In genomic region chr6:149964243-149965190, GRCh38 we compare ENCODE assay signal across 8 cellular contexts. TPM values are rescaled to one million over a fixed set of nuclear protein-coding genes. Genes with fewer than 3 reads are reported as not detected.
DNase-seq lines count a peak whose midpoint lies in the region; ATAC-seq, FAIRE-seq and TF ChIP-seq lines count a peak whose summit lies in the region.

No MANE protein-coding gene starts in this region.

- no peak overlapping the region for H3K9ac ChIP-seq in SK-N-SH

- H3K4me3 ChIP-seq in SK-N-SH (ENCODE audit: low read depth in 2 of 2, low read length in 1 of 2): peak overlapping the region; percentile 23 to 30; a peak in 3 of 4 replicates
- peak overlapping the region; percentile 66 for H3K4me3 ChIP-seq in naive thymus-derived CD4-positive, alpha-beta T cell (ENCODE audit: low read length)

- DNase-seq in GM12891 (ENCODE audit: insufficient read length, low spot score) (peak; percentile 35), SK-N-SH (peak; percentile 50), HEK293T (ENCODE audit: extremely low spot score) (no peak), SIG-M5 (lab: John Stamatoyannopoulos, UW) (no peak), UCSD-AML1 (lab: John Stamatoyannopoulos, UW; ENCODE audit: unreplicated experiment) (no peak)
- peak in 1 of 3 experiments; percentile 33 for DNase-seq in effector memory CD8-positive, alpha-beta T cell
- peak in 4 of 9 donors; percentile 31 to 37 (median 34) for DNase-seq in naive thymus-derived CD4-positive, alpha-beta T cell

- CTCF ChIA-PET in SK-N-SH (lab: Yijun Ruan, JAX) (no interaction called here), HEK293T (lab: Yijun Ruan, JAX) (interaction anchor here (1.0 kb wide), 1 partner anchor 43 kb away, joined by 3 read pairs; no protein-coding TSS in a partner anchor)
- CTCF ChIA-PET in naive thymus-derived CD4-positive, alpha-beta T cell (lab: Charles Lee): interaction anchor here (0.9 kb wide), 2 partner anchors 13 to 115 kb away, joined by 3 to 5 read pairs; no protein-coding TSS in a partner anchor

- peaks cover 58% of the 10 kb centered on the region for H3K27me3 ChIP-seq in SK-N-SH (ENCODE audit: insufficient read depth)
- peaks cover 12 to 36% of the 10 kb centered on the region in 2 donors for H3K27me3 ChIP-seq in naive thymus-derived CD4-positive, alpha-beta T cell (ENCODE audit: control insufficient read depth in 2 of 2, insufficient read depth in 2 of 2, low read length in 2 of 2)

- TF ChIP-seq EP300 in SK-N-SH (IDR thresholded peaks at IDR 0.05; ENCODE audit: borderline replicate concordance in 1 of 2, low read depth in 1 of 2, low read length in 1 of 2): no peak

- intact Hi-C loops in naive thymus-derived CD4-positive, alpha-beta T cell (cut with micrococcal nuclease): loop anchor here (1.0 to 2.0 kb wide), 3 partner anchors 26 to 52 kb away; no protein-coding TSS in a partner anchor

- no peaks in the 10 kb centered on the region for H3K36me3 ChIP-seq in SK-N-SH (replicated peaks in 1 of 2; ENCODE audit: control insufficient read depth in 1 of 2, insufficient read depth in 2 of 2, low read length in 1 of 2)
- H3K36me3 ChIP-seq in naive thymus-derived CD4-positive, alpha-beta T cell (ENCODE audit: control insufficient read depth in 2 of 3, insufficient read depth in 3 of 3, low read length in 3 of 3): no peaks in the 10 kb centered on the region

- H3K27ac ChIP-seq in SK-N-SH (ENCODE audit: low read depth in 2 of 2, low read length in 1 of 2): no peak overlapping the region
- no peak overlapping the region for H3K27ac ChIP-seq in naive thymus-derived CD4-positive, alpha-beta T cell (ENCODE audit: low read depth, low read length)

- peaks cover 87 to 96% of the 10 kb centered on the region in 2 donors for H3K27me3 Mint-ChIP-seq in effector memory CD8-positive, alpha-beta T cell
- H3K27me3 Mint-ChIP-seq in naive thymus-derived CD4-positive, alpha-beta T cell: peaks cover 75 to 90% (median 87%) of the 10 kb centered on the region in 5 donors

- 0 out of 2 replicates have a peak overlapping the region, but pooled peaks have one; percentile 41 for H2AFZ ChIP-seq in SK-N-SH (ENCODE audit: low read depth)

- H4K20me1 ChIP-seq in SK-N-SH (ENCODE audit: insufficient read depth): no peaks in the 10 kb centered on the region

- H3K9me3 ChIP-seq in SK-N-SH: no peaks in the 10 kb centered on the region
- H3K9me3 ChIP-seq in naive thymus-derived CD4-positive, alpha-beta T cell (ENCODE audit: control insufficient read depth in 2 of 3, low read length in 3 of 3): no peaks in the 10 kb centered on the region

- no peaks in the 10 kb centered on the region for H3K79me2 ChIP-seq in SK-N-SH (ENCODE audit: insufficient read depth)

- peaks cover 27 to 30% of the 10 kb centered on the region in 2 donors for H3K4me1 Mint-ChIP-seq in effector memory CD8-positive, alpha-beta T cell (ENCODE audit: low read depth in 2 of 2)
- peaks cover 14 to 28% (median 23%) of the 10 kb centered on the region in 7 donors for H3K4me1 Mint-ChIP-seq in naive thymus-derived CD4-positive, alpha-beta T cell

- H3K4me3 Mint-ChIP-seq in effector memory CD8-positive, alpha-beta T cell: peak overlapping the region; percentile 86 to 92
- H3K4me3 Mint-ChIP-seq in naive thymus-derived CD4-positive, alpha-beta T cell: peak overlapping the region; percentile 88 to 97 (median 92)

- H3K9me2 ChIP-seq in SK-N-SH: no peaks in the 10 kb centered on the region

- H3K4me2 ChIP-seq in SK-N-SH: peak overlapping the region; percentile 62

- no peak for FAIRE-seq in GM12891 (lab: Jason Lieb, UNC)

- POLR2A ChIA-PET in SK-N-SH (lab: Yijun Ruan, JAX) (interaction anchor here (0.6 to 0.7 kb wide), 2 partner anchors 44 to 730 kb away, joined by 3 to 4 read pairs; no protein-coding TSS in a partner anchor), HEK293T (lab: Yijun Ruan, JAX) (interaction anchor here (0.7 to 1.1 kb wide), 2 partner anchors 10 to 25 kb away, joined by 3 to 6 read pairs; no protein-coding TSS in a partner anchor)
- POLR2A ChIA-PET in naive thymus-derived CD4-positive, alpha-beta T cell (lab: Charles Lee): no interaction called here

- TF ChIP-seq CTCF in SK-N-SH (IDR thresholded peaks at IDR 0.05): no peak

- no peaks in the 10 kb centered on the region for H3F3A ChIP-seq in SK-N-SH (replicated peaks; ENCODE audit: insufficient read depth)

- 31% methylated on average over 69 of the region's 115 CpGs for WGBS in SK-N-SH (ENCODE audit: low lambda C conversion rate)

- no peaks in the 10 kb centered on the region for H3K9me3 Mint-ChIP-seq in effector memory CD8-positive, alpha-beta T cell
- H3K9me3 Mint-ChIP-seq in naive thymus-derived CD4-positive, alpha-beta T cell: peaks cover 0 to 2% (median 0%) of the 10 kb centered on the region in 11 donors

- peaks cover 0 to 16% of the 10 kb centered on the region in 2 experiments; a peak in 1 of 4 replicates for H3K4me1 ChIP-seq in SK-N-SH (ENCODE audit: control insufficient read depth in 1 of 2, insufficient read depth in 2 of 2, low read depth in 1 of 2, low read length in 1 of 2)
- peaks cover 8 to 24% of the 10 kb centered on the region in 2 donors for H3K4me1 ChIP-seq in naive thymus-derived CD4-positive, alpha-beta T cell (ENCODE audit: control insufficient read depth in 2 of 2, insufficient read depth in 2 of 2, low read length in 2 of 2)

- no peak for TF ChIP-seq RAD21 in SK-N-SH (IDR thresholded peaks at IDR 0.05; ENCODE audit: low read length)

- ATAC-seq in effector memory CD8-positive, alpha-beta T cell (replicated peaks): no peak
- no peak for ATAC-seq in naive thymus-derived CD4-positive, alpha-beta T cell
- ATAC-seq in HG03095 (IDR thresholded peaks at IDR 0.05; ENCODE audit: unreplicated experiment): no peak

- TF ChIP-seq POLR2A in GM12891 (IDR thresholded peaks at IDR 0.05; ENCODE audit: low read depth, low read length): no peak

- H3K36me3 Mint-ChIP-seq in effector memory CD8-positive, alpha-beta T cell (ENCODE audit: insufficient read depth): peaks cover 15% of the 10 kb centered on the region
- peaks cover 0 to 3% (median 0%) of the 10 kb centered on the region in 5 donors for H3K36me3 Mint-ChIP-seq in naive thymus-derived CD4-positive, alpha-beta T cell

- H3K27ac Mint-ChIP-seq in effector memory CD8-positive, alpha-beta T cell: peak overlapping the region; percentile 81
- H3K27ac Mint-ChIP-seq in naive thymus-derived CD4-positive, alpha-beta T cell: peak overlapping the region in 8 of 9 donors; percentile 15 to 92 (median 72)

TF ChIP-seq in GM12891, 5 proteins besides CTCF, POLR2A, EP300 and RAD21:
- TF ChIP-seq POLR2AphosphoS5 (IDR thresholded peaks at IDR 0.05; ENCODE audit: low read depth, low read length) (no peak), POU2F2 (IDR thresholded peaks at IDR 0.05; ENCODE audit: low read depth, low read length) (no peak), SPI1 (IDR thresholded peaks at IDR 0.05; ENCODE audit: low read depth, low read length) (no peak), PAX5 (IDR thresholded peaks at IDR 0.05; ENCODE audit: insufficient read depth, low read length, severe bottlenecking) (no peak), TAF1 (IDR thresholded peaks at IDR 0.05; ENCODE audit: low read depth, low read length) (no peak)

TF ChIP-seq in SK-N-SH, 30 proteins besides CTCF, POLR2A, EP300 and RAD21:
- TF ChIP-seq MEF2A (IDR thresholded peaks at IDR 0.05; ENCODE audit: borderline replicate concordance, low read depth) (no peak), GATA2 (CRISPR knock-in tag; IDR thresholded peaks at IDR 0.05) (no peak), RXRA (IDR thresholded peaks at IDR 0.05; ENCODE audit: borderline replicate concordance, low read depth) (no peak), YY1 (IDR thresholded peaks at IDR 0.05; ENCODE audit: low read depth) (no peak), EZH2phosphoT487 (IDR thresholded peaks at IDR 0.05; ENCODE audit: borderline replicate concordance, low read depth) (peak; percentile 93; the same call in 1 of the 2 replicates), RCOR1 (IDR thresholded peaks at IDR 0.05; ENCODE audit: low read length) (no peak)
TF ChIP-seq in SK-N-SH: peak in this region for 1.

TF ChIP-seq in HEK293T, 16 proteins besides CTCF, POLR2A, EP300 and RAD21 (continues in another document):
- TF ChIP-seq CTBP1 (IDR thresholded peaks at IDR 0.05; ENCODE audit: borderline replicate concordance) (no peak), SUZ12 (IDR thresholded peaks at IDR 0.05) (no peak), ELF4 (IDR thresholded peaks at IDR 0.05) (no peak), SP1 (IDR thresholded peaks at IDR 0.05) (no peak), ARNT (IDR thresholded peaks at IDR 0.05) (no peak), ZNF384 (IDR thresholded peaks at IDR 0.05) (no peak), TARDBP (IDR thresholded peaks at IDR 0.05) (no peak), PKNOX1 (IDR thresholded peaks at IDR 0.05) (no peak), NFRKB (IDR thresholded peaks at IDR 0.05) (no peak), FOXK2 (IDR thresholded peaks at IDR 0.05) (no peak), HDGF (IDR thresholded peaks at IDR 0.05; ENCODE audit: borderline replicate concordance) (no peak)

RNA-seq across cellular contexts. Expression of gene ULBP1, which starts 0.8 kb away (rescaled TPM):
- 0.27 TPM for polyA plus RNA-seq in GM12891 (2012; ENCODE audit: low read depth, missing spikeins)
- polyA plus RNA-seq in SK-N-SH (2012; rRNA removed): 0.02 TPM in 1 of 2 replicates, not detected in the other
- 0.03 TPM in 2 replicates for polyA plus RNA-seq in SK-N-SH (2012; cell fraction: cytosol; rRNA removed)
- polyA plus RNA-seq in SK-N-SH (2012; cell fraction: nucleus; rRNA removed): 0.01 and 0.02 TPM in 2 replicates
- total RNA-seq in naive thymus-derived CD4-positive, alpha-beta T cell: 1 to 10 TPM in 1 of 5 experiments, not detected in 4; 1.4 TPM
- not detected for polyA plus RNA-seq in naive thymus-derived CD4-positive, alpha-beta T cell

RNA-seq across cellular contexts. Expression of gene ULBP2, which starts 22.7 kb away (rescaled TPM):
- 0.21 TPM for polyA plus RNA-seq in GM12891 (2012; ENCODE audit: low read depth, missing spikeins)
- 5.0 and 5.3 TPM in 2 replicates for polyA plus RNA-seq in SK-N-SH (2012; rRNA removed)
- polyA plus RNA-seq in SK-N-SH (2012; cell fraction: cytosol; rRNA removed): 3.6 and 3.7 TPM in 2 replicates
- 3.8 and 4.5 TPM in 2 replicates for polyA plus RNA-seq in SK-N-SH (2012; cell fraction: nucleus; rRNA removed)
- total RNA-seq in naive thymus-derived CD4-positive, alpha-beta T cell: 1 to 10 TPM in 1 of 5 experiments, under 1 TPM in 3, not detected in 1; 0.27 to 1.0 (median 0.65) TPM
- polyA plus RNA-seq in naive thymus-derived CD4-positive, alpha-beta T cell: under 1 TPM in 1 of 2 donors, not detected in 1; 0.56 TPM

RNA-seq across cellular contexts. Expression of gene RAET1G, which starts 41.6 kb away (rescaled TPM):
- polyA plus RNA-seq in GM12891 (2012; ENCODE audit: low read depth, missing spikeins): not detected
- 1.7 and 2.5 TPM in 2 replicates for polyA plus RNA-seq in SK-N-SH (2012; rRNA removed)
- 1.5 and 2.2 TPM in 2 replicates for polyA plus RNA-seq in SK-N-SH (2012; cell fraction: cytosol; rRNA removed)
- 0.95 and 1.3 TPM in 2 replicates for polyA plus RNA-seq in SK-N-SH (2012; cell fraction: nucleus; rRNA removed)
- not detected for total RNA-seq in naive thymus-derived CD4-positive, alpha-beta T cell
- polyA plus RNA-seq in naive thymus-derived CD4-positive, alpha-beta T cell: not detected

Comparison
In these comparisons a context has a peak if more than half of its experiments do, and no peak if none do; other contexts are left out.
1. DNase-seq: peak in GM12891 (single experiment) and SK-N-SH (single experiment); none in HEK293T (single experiment), SIG-M5 (single experiment) and UCSD-AML1 (single experiment).